1 cellular context compared by ENCODE assay signal in the genomic region with DNA sequence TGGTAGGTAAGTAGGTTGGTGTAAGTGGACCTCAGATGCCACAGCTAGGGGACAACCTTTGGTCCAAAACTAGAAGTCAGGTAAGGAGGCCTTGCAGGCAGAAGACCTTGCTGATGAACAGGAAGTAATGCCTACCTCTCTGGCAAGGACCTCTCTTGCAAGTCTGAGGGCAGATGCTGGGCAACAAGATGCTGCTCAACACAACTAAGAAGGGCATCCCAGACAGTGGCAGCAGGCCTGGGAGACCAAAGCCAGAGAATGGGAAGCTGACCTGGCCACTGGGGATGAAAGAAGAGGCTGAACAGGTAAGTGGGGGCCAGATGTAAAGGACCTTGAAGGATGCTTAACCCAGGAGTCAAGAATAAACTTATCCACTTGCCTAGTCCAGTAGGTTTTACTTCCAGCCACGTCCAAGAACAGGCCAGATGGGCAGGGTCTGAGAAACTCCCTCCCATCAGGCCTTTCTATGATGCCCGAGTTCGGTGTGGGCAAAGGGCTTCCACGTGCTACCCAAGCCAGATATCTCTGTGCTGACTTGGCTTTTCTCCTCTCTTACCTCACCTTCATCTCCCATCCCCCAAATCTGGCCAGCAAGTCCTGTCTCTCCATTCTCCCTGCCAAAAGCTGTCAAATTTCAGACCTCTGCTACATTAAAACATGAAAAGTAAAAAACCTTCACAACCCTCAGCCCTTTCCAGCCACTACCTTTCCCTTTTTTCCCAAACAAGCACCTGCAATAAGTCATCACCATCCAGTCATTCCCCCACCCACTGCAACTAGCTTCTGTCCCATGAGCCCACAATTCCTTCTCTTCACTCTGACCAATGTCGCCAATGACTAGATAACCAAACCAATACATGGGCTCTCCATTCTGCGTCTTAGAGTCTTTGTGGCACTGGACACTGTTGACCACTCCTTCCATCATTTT.
TF ChIP-seq lines count a peak whose summit lies in the region.

No MANE protein-coding gene starts in this region.

TF ChIP-seq in WTC11, 78 proteins besides CTCF, POLR2A, EP300 and RAD21 (continued from another document):
- TF ChIP-seq NR1H2 (CRISPR knock-in tag; IDR thresholded peaks at IDR 0.05) (no peak), ZNF396 (CRISPR knock-in tag; IDR thresholded peaks at IDR 0.05; ENCODE audit: borderline replicate concordance) (no peak), NFYB (CRISPR knock-in tag; conservative IDR thresholded peaks at IDR 0.05; ENCODE audit: low read depth) (no peak)
